8 cellular contexts compared by ENCODE assay signal in the genomic region with DNA sequence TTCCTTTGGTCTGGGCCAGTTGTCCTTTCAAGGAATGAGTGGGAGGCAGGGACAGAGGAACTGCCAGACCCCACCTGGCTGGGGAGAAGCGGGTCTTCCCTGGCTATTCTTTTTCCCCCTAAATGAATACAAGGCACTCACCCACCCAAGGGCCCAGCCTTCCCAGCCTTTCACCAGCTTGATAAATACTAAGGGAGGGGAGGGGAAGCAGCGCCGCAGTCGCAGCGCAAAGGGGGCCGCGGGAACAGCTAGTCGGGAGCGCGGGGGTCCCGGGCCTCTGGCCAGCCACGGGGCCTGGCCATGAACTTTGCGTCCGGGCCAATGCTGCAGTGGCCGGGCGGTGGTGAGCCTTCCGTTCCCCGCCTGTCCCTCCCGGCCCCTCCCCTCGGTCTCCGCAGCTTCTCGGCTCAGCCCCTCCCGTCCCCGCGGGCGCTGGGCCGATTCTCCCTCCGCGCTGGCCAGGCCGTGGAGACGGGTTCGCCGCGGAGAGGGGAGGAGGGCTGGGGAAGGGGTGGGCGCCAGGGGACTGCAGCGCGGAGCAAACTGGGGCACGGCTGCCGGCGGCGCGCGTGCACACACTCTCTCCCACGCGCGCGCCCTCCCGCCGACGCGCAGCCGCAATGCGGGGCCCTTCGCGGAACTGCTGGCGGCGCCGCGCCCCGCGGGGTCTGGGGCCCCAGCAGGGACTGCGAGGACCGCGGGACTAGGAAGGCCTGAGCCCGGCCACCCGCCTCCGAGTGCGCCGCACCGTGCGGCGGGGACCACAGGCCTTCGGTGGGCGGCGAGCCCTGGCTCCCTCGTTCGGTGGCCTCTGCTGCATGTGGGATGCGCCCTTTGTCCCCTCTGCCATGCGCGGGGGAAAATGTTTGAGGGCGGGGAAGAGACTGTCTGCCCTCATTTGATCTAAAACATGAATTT.
DNase-seq lines count a peak whose midpoint lies in the region; ATAC-seq and TF ChIP-seq lines count a peak whose summit lies in the region.

No MANE protein-coding gene starts in this region.

- intact Hi-C loops in Caco-2 (cut with micrococcal nuclease; ENCODE audit: unreplicated experiment): loop anchor here (1.0 to 2.0 kb wide), 2 partner anchors 10 to 25 kb away; no protein-coding TSS in a partner anchor
- intact Hi-C loops in activated CD4-positive, alpha-beta T cell treated with anti-CD3 and anti-CD28 coated beads, Interleukin-2, amount 10 ng/mL, durations not matched to agents 24 days and 14 days (cut with micrococcal nuclease): loop anchor here (5.0 kb wide), 1 partner anchor 72 kb away; no protein-coding TSS in a partner anchor
- intact Hi-C loops in dendritic cell treated with granulocyte-macrophage colony-stimulating factor and Interleukin-4, amounts not matched to agents 40 ng/mL and 50 ng/mL, for 4 days (cut with micrococcal nuclease): no loop called here

- H3K9me3 ChIP-seq in Caco-2: no peaks in the 10 kb centered on the region
- H3K9me3 ChIP-seq in liver (ENCODE audit: control insufficient read depth in 4 of 4, low read length in 3 of 4): no peaks in the 10 kb centered on the region
- no peaks in the 10 kb centered on the region for H3K9me3 ChIP-seq in Karpas-422 (ENCODE audit: low read length)

- CTCF ChIA-PET in Caco-2 (lab: Charles Lee): interaction anchor here (1.1 to 2.2 kb wide), 4 partner anchors 12 to 75 kb away, joined by 3 to 20 read pairs (median 13); no protein-coding TSS in a partner anchor

- peak overlapping the region in 1 of 2 donors; percentile 23 for H3K27ac ChIP-seq in liver (ENCODE audit: low read depth in 1 of 2, low read length in 2 of 2)
- H3K27ac ChIP-seq in Karpas-422 (ENCODE audit: low read length): no peak overlapping the region

- no peaks in the 10 kb centered on the region for H3K4me1 ChIP-seq in Caco-2
- H3K4me1 ChIP-seq in liver (ENCODE audit: control insufficient read depth in 4 of 4, insufficient read depth in 4 of 4, low read length in 3 of 4): peaks cover 2 to 15% (median 3%) of the 10 kb centered on the region in 4 donors
- no peaks in the 10 kb centered on the region for H3K4me1 ChIP-seq in Karpas-422 (ENCODE audit: low read length)

- H3K36me3 ChIP-seq in Caco-2 (ENCODE audit: control insufficient read depth, insufficient read depth, low read length) (no peaks in the 10 kb centered on the region), liver (ENCODE audit: control insufficient read depth in 4 of 4, insufficient read depth in 3 of 4, low read depth in 1 of 4, low read length in 3 of 4) (no peaks in the 10 kb centered on the region), Karpas-422 (ENCODE audit: insufficient read depth, low read length) (no peaks in the 10 kb centered on the region)

- H3K79me2 ChIP-seq in Karpas-422 (ENCODE audit: low read length): no peaks in the 10 kb centered on the region

- no peak overlapping the region for H3K27ac Mint-ChIP-seq in Caco-2 (ENCODE audit: unreplicated experiment)
- H3K27ac Mint-ChIP-seq in activated CD4-positive, alpha-beta T cell treated with anti-CD3 and anti-CD28 coated beads, Interleukin-2, amount 10 ng/mL, durations not matched to agents 24 days and 14 days: no peak overlapping the region
- peak overlapping the region; percentile 66 for H3K27ac Mint-ChIP-seq in dendritic cell treated with granulocyte-macrophage colony-stimulating factor and Interleukin-4, amounts not matched to agents 40 ng/mL and 50 ng/mL, for 4 days

- no peak overlapping the region for H3K9ac ChIP-seq in liver (ENCODE audit: low read depth in 1 of 2, low read length in 2 of 2)
- no peak overlapping the region for H3K9ac ChIP-seq in Karpas-422 (ENCODE audit: low read length)

- H3K9me3 Mint-ChIP-seq in Caco-2 (ENCODE audit: unreplicated experiment): no peaks in the 10 kb centered on the region
- no peaks in the 10 kb centered on the region for H3K9me3 Mint-ChIP-seq in activated CD4-positive, alpha-beta T cell treated with anti-CD3 and anti-CD28 coated beads, Interleukin-2, amount 10 ng/mL, durations not matched to agents 24 days and 14 days
- no peaks in the 10 kb centered on the region for H3K9me3 Mint-ChIP-seq in dendritic cell treated with granulocyte-macrophage colony-stimulating factor and Interleukin-4, amounts not matched to agents 40 ng/mL and 50 ng/mL, for 4 days

- H3K4me1 Mint-ChIP-seq in Caco-2 (ENCODE audit: low read depth, unreplicated experiment): no peaks in the 10 kb centered on the region
- no peaks in the 10 kb centered on the region for H3K4me1 Mint-ChIP-seq in activated CD4-positive, alpha-beta T cell treated with anti-CD3 and anti-CD28 coated beads, Interleukin-2, amount 10 ng/mL, durations not matched to agents 24 days and 14 days
- H3K4me1 Mint-ChIP-seq in dendritic cell treated with granulocyte-macrophage colony-stimulating factor and Interleukin-4, amounts not matched to agents 40 ng/mL and 50 ng/mL, for 4 days (ENCODE audit: low read depth): no peaks in the 10 kb centered on the region

- peaks cover 6% of the 10 kb centered on the region for H3K27me3 Mint-ChIP-seq in Caco-2 (ENCODE audit: insufficient read depth, unreplicated experiment)
- peaks cover 15% of the 10 kb centered on the region for H3K27me3 Mint-ChIP-seq in activated CD4-positive, alpha-beta T cell treated with anti-CD3 and anti-CD28 coated beads, Interleukin-2, amount 10 ng/mL, durations not matched to agents 24 days and 14 days
- peaks cover 33% of the 10 kb centered on the region for H3K27me3 Mint-ChIP-seq in dendritic cell treated with granulocyte-macrophage colony-stimulating factor and Interleukin-4, amounts not matched to agents 40 ng/mL and 50 ng/mL, for 4 days

- no peak for ATAC-seq in HG03045 (IDR thresholded peaks at IDR 0.05; ENCODE audit: unreplicated experiment)

- DNase-seq in Caco-2 (peak in 1 of 2 experiments; percentile 57), NB4 (ENCODE audit: low read depth) (peak; percentile 42), Karpas-422 (no peak)
- peak; percentile 75 for DNase-seq in activated CD4-positive, alpha-beta T cell treated with anti-CD3 and anti-CD28 coated beads, Interleukin-2, amount 10 ng/mL, durations not matched to agents 24 days and 14 days
- peak; percentile 16 to 41 for DNase-seq in stimulated activated CD4-positive, alpha-beta T cell treated with anti-CD3 and anti-CD28 coated beads, Interleukin-2, amount 100 ng/mL, for 48 hours

- no peak for TF ChIP-seq POLR2A in NB4 (IDR thresholded peaks at IDR 0.05; ENCODE audit: extremely low read depth, insufficient read length)

- no TSS peak for BruUV-seq in Caco-2 (replicated peaks; lab: Mats Ljungman, UMichigan)

- H3K9me2 ChIP-seq in Karpas-422 (replicated peaks; ENCODE audit: insufficient read depth, low read length): no peaks in the 10 kb centered on the region

- H4K20me1 ChIP-seq in Karpas-422 (ENCODE audit: insufficient read depth, low read depth, low read length): no peaks in the 10 kb centered on the region

- H3K27me3 ChIP-seq in Caco-2 (replicated peaks; ENCODE audit: control insufficient read depth, insufficient read depth, low read length) (no peaks in the 10 kb centered on the region; the same call in 1 of the 2 replicates), liver (ENCODE audit: control insufficient read depth in 4 of 4, insufficient read depth in 4 of 4, low read length in 3 of 4) (no peaks in the 10 kb centered on the region), Karpas-422 (ENCODE audit: low read length) (no peaks in the 10 kb centered on the region)

- no peak for TF ChIP-seq RAD21 in liver (IDR thresholded peaks at IDR 0.05)

- 3% methylated on average over 81 of the region's 81 CpGs for WGBS in liver

- H3K36me3 Mint-ChIP-seq in Caco-2 (ENCODE audit: insufficient read depth, unreplicated experiment): no peaks in the 10 kb centered on the region
- H3K36me3 Mint-ChIP-seq in activated CD4-positive, alpha-beta T cell treated with anti-CD3 and anti-CD28 coated beads, Interleukin-2, amount 10 ng/mL, durations not matched to agents 24 days and 14 days (ENCODE audit: low read depth): no peaks in the 10 kb centered on the region
- peaks cover 6% of the 10 kb centered on the region for H3K36me3 Mint-ChIP-seq in dendritic cell treated with granulocyte-macrophage colony-stimulating factor and Interleukin-4, amounts not matched to agents 40 ng/mL and 50 ng/mL, for 4 days (ENCODE audit: low read depth)

- H3K4me3 ChIP-seq in Caco-2 (ENCODE audit: low read depth, low read length) (peak overlapping the region; percentile 76), NB4 (ENCODE audit: low read depth, low read length) (peak overlapping the region; percentile 32), liver (ENCODE audit: low read depth in 1 of 3, low read length in 3 of 3) (peak overlapping the region; percentile 56 to 75 (median 67)), Karpas-422 (ENCODE audit: low read length) (no peak overlapping the region)

- H2AFZ ChIP-seq in Karpas-422 (ENCODE audit: low read length): no peak overlapping the region

- no peak overlapping the region for H3K4me2 ChIP-seq in Karpas-422 (ENCODE audit: low read depth, low read length, poor library complexity, severe bottlenecking)

- H3K4me3 Mint-ChIP-seq in Caco-2 (ENCODE audit: unreplicated experiment): peak overlapping the region; percentile 71
- H3K4me3 Mint-ChIP-seq in activated CD4-positive, alpha-beta T cell treated with anti-CD3 and anti-CD28 coated beads, Interleukin-2, amount 10 ng/mL, durations not matched to agents 24 days and 14 days: peak overlapping the region; percentile 75
- H3K4me3 Mint-ChIP-seq in dendritic cell treated with granulocyte-macrophage colony-stimulating factor and Interleukin-4, amounts not matched to agents 40 ng/mL and 50 ng/mL, for 4 days: peak overlapping the region; percentile 86

- POLR2A ChIA-PET in Caco-2 (lab: Charles Lee): interaction anchor here (0.7 to 1.1 kb wide), 2 partner anchors 24 to 1687 kb away, joined by 3 to 4 read pairs; no protein-coding TSS in a partner anchor

- TF ChIP-seq CTCF in Caco-2 (IDR thresholded peaks at IDR 0.05; ENCODE audit: insufficient read depth in 1 of 2, low read depth in 1 of 2, low read length in 1 of 2, severe bottlenecking in 1 of 2, unreplicated experiment in 1 of 2): no peak
- TF ChIP-seq CTCF in NB4 (IDR thresholded peaks at IDR 0.05; ENCODE audit: low read depth, low read length): no peak
- no peak for TF ChIP-seq CTCF in liver (IDR thresholded peaks at IDR 0.05; ENCODE audit: low read depth, low read length, missing input control)

TF ChIP-seq in liver, 16 proteins besides CTCF, POLR2A, EP300 and RAD21 (continues in another document):
- no peak for TF ChIP-seq FOXA2 (IDR thresholded peaks at IDR 0.05)
- TF ChIP-seq, protein P1, sequence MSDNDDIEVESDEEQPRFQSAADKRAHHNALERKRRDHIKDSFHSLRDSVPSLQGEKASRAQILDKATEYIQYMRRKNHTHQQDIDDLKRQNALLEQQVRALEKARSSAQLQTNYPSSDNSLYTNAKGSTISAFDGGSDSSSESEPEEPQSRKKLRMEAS (IDR thresholded peaks at IDR 0.05): no peak
